8 cellular contexts compared by ENCODE assay signal in genomic region chr1:45583666-45584350, GRCh38.
DNase-seq lines count a peak whose midpoint lies in the region; ATAC-seq and TF ChIP-seq lines count a peak whose summit lies in the region.

A gene with protein sequence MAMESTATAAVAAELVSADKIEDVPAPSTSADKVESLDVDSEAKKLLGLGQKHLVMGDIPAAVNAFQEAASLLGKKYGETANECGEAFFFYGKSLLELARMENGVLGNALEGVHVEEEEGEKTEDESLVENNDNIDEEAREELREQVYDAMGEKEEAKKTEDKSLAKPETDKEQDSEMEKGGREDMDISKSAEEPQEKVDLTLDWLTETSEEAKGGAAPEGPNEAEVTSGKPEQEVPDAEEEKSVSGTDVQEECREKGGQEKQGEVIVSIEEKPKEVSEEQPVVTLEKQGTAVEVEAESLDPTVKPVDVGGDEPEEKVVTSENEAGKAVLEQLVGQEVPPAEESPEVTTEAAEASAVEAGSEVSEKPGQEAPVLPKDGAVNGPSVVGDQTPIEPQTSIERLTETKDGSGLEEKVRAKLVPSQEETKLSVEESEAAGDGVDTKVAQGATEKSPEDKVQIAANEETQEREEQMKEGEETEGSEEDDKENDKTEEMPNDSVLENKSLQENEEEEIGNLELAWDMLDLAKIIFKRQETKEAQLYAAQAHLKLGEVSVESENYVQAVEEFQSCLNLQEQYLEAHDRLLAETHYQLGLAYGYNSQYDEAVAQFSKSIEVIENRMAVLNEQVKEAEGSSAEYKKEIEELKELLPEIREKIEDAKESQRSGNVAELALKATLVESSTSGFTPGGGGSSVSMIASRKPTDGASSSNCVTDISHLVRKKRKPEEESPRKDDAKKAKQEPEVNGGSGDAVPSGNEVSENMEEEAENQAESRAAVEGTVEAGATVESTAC (plus strand): TSS chr1:45584041. CDS start chr1:45584147, 106 bp downstream.

- peak; percentile 10 for TF ChIP-seq CTCF in cardiac fibroblast (IDR thresholded peaks at IDR 0.05; ENCODE audit: low read depth, low read length)

- peak; percentile 92 for DNase-seq in AG20443 (ENCODE audit: low spot score)
- DNase-seq in NCI-H226, result peak; percentile 79
- peak; percentile 77 to 91 (median 87) for DNase-seq in activated CD4-positive, CD25-positive, alpha-beta regulatory T cell (lab: John Stamatoyannopoulos, UW)
- DNase-seq in cardiac fibroblast (ENCODE audit: low read depth in 2 of 2), result peak; percentile 85 to 86
- DNase-seq in islet precursor cell, result peak; percentile 92
- peak; percentile 92 for DNase-seq in stimulated activated CD4-positive, alpha-beta T cell treated with anti-CD3 and anti-CD28 coated beads, Interleukin-12 subunit alpha, Interleukin-12 subunit beta, amount 100 ng/mL, for 4 hours

- peak within 1 kb of the TSS; percentile 87 to 100 for H3K4me3 ChIP-seq in cardiac fibroblast (replicated peaks in 1 of 2; ENCODE audit: low read depth in 2 of 2, low read length in 2 of 2)

- peak; percentile 59 for ATAC-seq in GM19023 (IDR thresholded peaks at IDR 0.05; ENCODE audit: unreplicated experiment)
- ATAC-seq in HG03175 (IDR thresholded peaks at IDR 0.05; ENCODE audit: unreplicated experiment), result peak; percentile 47

Comparison
In these comparisons a context has a peak if more than half of its experiments do, and no peak if none do; other contexts are left out.
1. Peak in every context shown above with its lines: DNase-seq, ATAC-seq and H3K4me3 ChIP-seq.